ENCODE assay signal across 25 cellular contexts in genomic region chr22:49643998-49644397, GRCh38.
DNase-seq lines count a peak whose midpoint lies in the region; ATAC-seq, FAIRE-seq and TF ChIP-seq lines count a peak whose summit lies in the region.
"Had no signal": no experiment of that assay in that cellular context is flagged by ENCODE, and none has a peak within 500 bp of the region (broad histone marks: within the 10 kb centered on the region; RNA-seq: fewer than 3 reads in every experiment).

No MANE protein-coding gene starts in this region.

- no peak overlapping the region for H3K4me2 ChIP-seq in K562 (ENCODE audit: insufficient read depth, low read length)
- H3K4me2 ChIP-seq: A549 had no signal

- POLR2A ChIA-PET in K562 (lab: Yijun Ruan, JAX), result no interaction called here

- intact Hi-C loops in right cardiac atrium (cut with DNase I) (no loop called here), heart right ventricle (cut with DNase I) (no loop called here), K562 (cut with micrococcal nuclease) (no loop called here)

- peaks cover 88% of the 10 kb centered on the region for H3K79me2 ChIP-seq in K562 (ENCODE audit: control insufficient read depth, insufficient read depth, low read length)

- peaks cover 59% of the 10 kb centered on the region for H4K20me1 ChIP-seq in K562 (replicated peaks; ENCODE audit: control insufficient read depth, insufficient read depth, low read length)

- ATAC-seq in right cardiac atrium (no peak), heart right ventricle (no peak), K562 (no peak), HG03460 (IDR thresholded peaks at IDR 0.05; ENCODE audit: unreplicated experiment) (no peak)
- no peak for ATAC-seq in stimulated activated effector memory CD8-positive, alpha-beta T cell treated with anti-CD3 and anti-CD28 coated beads, Interleukin-12 subunit alpha, Interleukin-12 subunit beta, amount 100 ng/mL, for 72 hours
- ATAC-seq: A549; CD8-positive, alpha-beta T cell; GM12878 had no signal

- no peak overlapping the region for H3K9ac ChIP-seq in K562 (ENCODE audit: insufficient read depth in 1 of 2, low read depth in 2 of 2, low read length in 2 of 2)
- H3K9ac ChIP-seq: BLaER1 treated with 17β-estradiol and CSF1 and Interleukin-3, amounts not matched to agents 10 nM and 100 nM had no signal

- no peak for TF ChIP-seq POLR2A in K562 (conservative IDR thresholded peaks at IDR 0.05)

- H3K9me3 ChIP-seq in right cardiac atrium (ENCODE audit: control insufficient read depth, low read length) (no peaks in the 10 kb centered on the region), heart right ventricle (no peaks in the 10 kb centered on the region), K562 (replicated peaks; ENCODE audit: control insufficient read depth, insufficient read depth, low read depth, low read length) (no peaks in the 10 kb centered on the region)
- H3K9me3 ChIP-seq: A549, Caco-2 had no signal

- H3K4me1 ChIP-seq in right cardiac atrium (ENCODE audit: control insufficient read depth, insufficient read depth, low read length), result no peaks in the 10 kb centered on the region
- H3K4me1 ChIP-seq in heart right ventricle, result no peaks in the 10 kb centered on the region
- peaks cover 0 to 36% of the 10 kb centered on the region in 2 experiments; a peak in 2 of 5 replicates for H3K4me1 ChIP-seq in K562 (replicated peaks in 1 of 2; ENCODE audit: control insufficient read depth in 2 of 2, insufficient read depth in 2 of 2, low read length in 2 of 2)
- H3K4me1 ChIP-seq: A549, Caco-2 had no signal

- H3K9me3 Mint-ChIP-seq in stimulated activated effector memory CD8-positive, alpha-beta T cell treated with anti-CD3 and anti-CD28 coated beads, Interleukin-12 subunit alpha, Interleukin-12 subunit beta, amount 100 ng/mL, for 72 hours, result no peaks in the 10 kb centered on the region
- H3K9me3 Mint-ChIP-seq: CD4-positive, alpha-beta T cell; CD8-positive, alpha-beta T cell had no signal

- H3K4me3 ChIP-seq in right cardiac atrium (ENCODE audit: low read length) (no peak overlapping the region), heart right ventricle (no peak overlapping the region), K562 (no peak overlapping the region)
- H3K4me3 ChIP-seq: A549; BLaER1 treated with 17β-estradiol and CSF1 and Interleukin-3, amounts not matched to agents 10 nM and 100 nM; GM12878 had no signal

- H3K9me1 ChIP-seq in K562 (ENCODE audit: control insufficient read depth, insufficient read depth, low read length), result peaks cover 3% of the 10 kb centered on the region

- no peak overlapping the region for H2AFZ ChIP-seq in K562 (ENCODE audit: low read depth, low read length)

- H3K27ac ChIP-seq in right cardiac atrium (ENCODE audit: low read length) (no peak overlapping the region), heart right ventricle (no peak overlapping the region), K562 (ENCODE audit: extremely low read depth, low read depth, low read length) (no peak overlapping the region)
- H3K27ac ChIP-seq: 22Rv1; A549; BLaER1 treated with 17β-estradiol and CSF1 and Interleukin-3, amounts not matched to agents 10 nM and 100 nM; C4-2B had no signal

- H3K36me3 Mint-ChIP-seq in stimulated activated effector memory CD8-positive, alpha-beta T cell treated with anti-CD3 and anti-CD28 coated beads, Interleukin-12 subunit alpha, Interleukin-12 subunit beta, amount 100 ng/mL, for 72 hours, result peaks cover 5% of the 10 kb centered on the region

- in situ Hi-C loops in K562 (cut with MboI), result no loop called here

- WGBS in right cardiac atrium, result 92% methylated on average over 6 of the region's 6 CpGs
- WGBS in heart right ventricle, 2 donors, result 96 to 98% methylated on average over 6 of the region's 6 CpGs
- 50% methylated on average over 2 of the region's 6 CpGs for WGBS in K562 (ENCODE audit: insufficient coverage, low coverage, missing lambda C conversion rate)

- H3K27me3 ChIP-seq in right cardiac atrium (ENCODE audit: control insufficient read depth, insufficient read depth), result no peaks in the 10 kb centered on the region
- H3K27me3 ChIP-seq in heart right ventricle, result peaks cover 0 to 8% (median 0%) of the 10 kb centered on the region in 7 donors
- no peaks in the 10 kb centered on the region for H3K27me3 ChIP-seq in K562 (ENCODE audit: control insufficient read depth in 2 of 2, insufficient read depth in 2 of 2, low read length in 2 of 2)
- H3K27me3 ChIP-seq: BLaER1 treated with 17β-estradiol and CSF1 and Interleukin-3, amounts not matched to agents 10 nM and 100 nM had no signal

- no peak for TF ChIP-seq RAD21 in K562 (CRISPR knock-in tag; conservative IDR thresholded peaks at IDR 0.05 in 1 of 2, IDR thresholded peaks at IDR 0.05 in 1 of 2)

- no peak for TF ChIP-seq EP300 in K562 (IDR thresholded peaks at IDR 0.05; ENCODE audit: low read length)

- BruUV-seq in K562 (replicated peaks; lab: Mats Ljungman, UMichigan), result no TSS peak

- peak; percentile 4 to 30 (median 19) for DNase-seq in right cardiac atrium
- DNase-seq in heart right ventricle, result no peak
- DNase-seq in K562 (ENCODE audit: extremely low read depth in 1 of 4, low spot score in 3 of 4), result no peak
- no peak for DNase-seq in stimulated activated effector memory CD8-positive, alpha-beta T cell treated with anti-CD3 and anti-CD28 coated beads, Interleukin-12 subunit alpha, Interleukin-12 subunit beta, amount 100 ng/mL, for 72 hours (ENCODE audit: low spot score in 2 of 2)
- DNase-seq in NCI-H524 treated with DMSO at 0.1 percent for 48 hours (lab: John Stamatoyannopoulos, UW), result no peak
- DNase-seq: AML-193; Caco-2; Calu3; CD4-positive, alpha-beta T cell; CD8-positive, alpha-beta T cell; DMS53; DMS79; DND-41; EL; GDM1 had no signal

- H3K4me3 Mint-ChIP-seq in stimulated activated effector memory CD8-positive, alpha-beta T cell treated with anti-CD3 and anti-CD28 coated beads, Interleukin-12 subunit alpha, Interleukin-12 subunit beta, amount 100 ng/mL, for 72 hours, result no peak overlapping the region
- H3K4me3 Mint-ChIP-seq: B cell; CD4-positive, alpha-beta T cell; CD8-positive, alpha-beta T cell had no signal

- peak overlapping the region; percentile 26 for H3K27ac Mint-ChIP-seq in stimulated activated effector memory CD8-positive, alpha-beta T cell treated with anti-CD3 and anti-CD28 coated beads, Interleukin-12 subunit alpha, Interleukin-12 subunit beta, amount 100 ng/mL, for 72 hours
- H3K27ac Mint-ChIP-seq: B cell; CD4-positive, alpha-beta T cell; CD8-positive, alpha-beta T cell had no signal

- no peak for FAIRE-seq in K562 (lab: Jason Lieb, UNC)
- FAIRE-seq: A549, D721Med, GM12878, GM12892, GM18507 had no signal

- no peak for TF ChIP-seq CTCF in heart right ventricle (IDR thresholded peaks at IDR 0.05)
- TF ChIP-seq CTCF in K562 (IDR thresholded peaks at IDR 0.05 in 2 of 3, conservative IDR thresholded peaks at IDR 0.05 in 1 of 3; ENCODE audit: insufficient read depth in 2 of 3, low read depth in 1 of 3, low read length in 3 of 3), result no peak

- CTCF ChIA-PET in K562 (lab: Yijun Ruan, JAX; ENCODE audit: low intra/inter-chr PET ratio), result no interaction called here

- H3K4me1 Mint-ChIP-seq in stimulated activated effector memory CD8-positive, alpha-beta T cell treated with anti-CD3 and anti-CD28 coated beads, Interleukin-12 subunit alpha, Interleukin-12 subunit beta, amount 100 ng/mL, for 72 hours, result peaks cover 25% of the 10 kb centered on the region

- H3K36me3 ChIP-seq in heart right ventricle (no peaks in the 10 kb centered on the region), K562 (ENCODE audit: control insufficient read depth, insufficient read depth, low read length) (peaks cover 20% of the 10 kb centered on the region; the same call in 1 of the 3 replicates)

TF ChIP-seq in K562, 482 proteins besides CTCF, POLR2A, EP300 and RAD21:
- TF ChIP-seq ZNF23 (CRISPR knock-in tag; IDR thresholded peaks at IDR 0.05) (no peak), POLR2G (IDR thresholded peaks at IDR 0.05; ENCODE audit: low read depth, low read length) (0 out of 2 replicates have a peak, but pooled peaks have one; percentile 24), POLR2AphosphoS2 (IDR thresholded peaks at IDR 0.05; ENCODE audit: low read length) (no peak), KDM5B (IDR thresholded peaks at IDR 0.05; ENCODE audit: insufficient replicate concordance, low read depth, low read length) (no peak), LCOR (CRISPR knock-in tag; IDR thresholded peaks at IDR 0.05) (no peak), HMGN3 (IDR thresholded peaks at IDR 0.05; ENCODE audit: borderline replicate concordance, extremely low read depth, insufficient read length, low read depth, low read length) (no peak), POLR3G (IDR thresholded peaks at IDR 0.05; ENCODE audit: extremely low read depth, insufficient read length, insufficient replicate concordance) (no peak)
TF ChIP-seq in K562: peak in this region for 1.

Comparison
In these comparisons a context has a peak if more than half of its experiments do, and no peak if none do; other contexts are left out.
1. DNase-seq: peak in right cardiac atrium (3 of 3); none in heart right ventricle (0 of 2), K562 (0 of 4), stimulated activated effector memory CD8-positive, alpha-beta T cell treated with anti-CD3 and anti-CD28 coated beads, Interleukin-12 subunit alpha, Interleukin-12 subunit beta, amount 100 ng/mL, for 72 hours (0 of 2) and NCI-H524 treated with DMSO at 0.1 percent for 48 hours (single experiment).